ENCODE assay signal across 24 cellular contexts in the genomic region with DNA sequence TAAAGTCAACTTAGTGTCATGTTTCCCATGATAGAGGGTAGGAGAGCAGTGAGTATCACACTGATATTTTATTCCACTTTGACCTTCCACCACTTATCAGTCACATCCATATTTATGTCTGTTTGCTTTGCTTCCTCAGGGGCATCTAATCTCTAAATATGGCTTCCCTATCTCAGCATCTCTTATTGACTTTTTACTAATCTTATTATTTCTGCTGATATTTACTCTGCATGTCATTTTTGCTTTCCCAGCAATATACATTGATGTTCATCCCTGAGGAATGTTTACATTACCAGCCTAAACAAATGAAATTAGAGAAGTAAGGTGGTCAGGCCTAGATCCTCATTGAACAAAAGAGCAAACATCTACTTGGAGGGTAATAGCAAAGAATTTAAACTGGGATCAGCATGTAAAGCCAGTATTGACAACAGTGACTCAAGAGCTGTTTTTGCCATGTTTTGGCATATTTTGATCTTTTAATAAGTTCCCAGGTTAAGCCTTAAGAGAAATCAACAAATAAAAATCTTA.
DNase-seq lines count a peak whose midpoint lies in the region; ATAC-seq and TF ChIP-seq lines count a peak whose summit lies in the region.
"Had no signal": no experiment of that assay in that cellular context is flagged by ENCODE, and none has a peak within 500 bp of the region (broad histone marks: within the 10 kb centered on the region; RNA-seq: fewer than 3 reads in every experiment).

No MANE protein-coding gene starts in this region.

- H3K27ac ChIP-seq in osteoblast (ENCODE audit: low read depth, low read length), result no peak overlapping the region
- H3K27ac ChIP-seq: dorsolateral prefrontal cortex, psoas muscle, tibial artery had no signal

- no peaks in the 10 kb centered on the region for H3K4me1 ChIP-seq in osteoblast (ENCODE audit: insufficient read depth, low read length)
- H3K4me1 ChIP-seq: HAP-1, psoas muscle, tibial artery had no signal

- H3K4me1 Mint-ChIP-seq in activated CD8-positive, alpha-beta T cell treated with anti-CD3 and anti-CD28 coated beads, Interleukin-2, amount 10 ng/mL, durations not matched to agents 7 days and 5 days (ENCODE audit: low read depth), result no peaks in the 10 kb centered on the region
- H3K4me1 Mint-ChIP-seq: activated naive CD8-positive, alpha-beta T cell treated with anti-CD3 and anti-CD28 coated beads for 36 hours; central memory CD8-positive, alpha-beta T cell; stimulated activated naive CD8-positive, alpha-beta T cell treated with anti-CD3 and anti-CD28 coated beads, Interleukin-15, amount 100 ng/mL, for 72 hours had no signal

- H3K27ac Mint-ChIP-seq in activated CD8-positive, alpha-beta T cell treated with anti-CD3 and anti-CD28 coated beads, Interleukin-2, amount 10 ng/mL, durations not matched to agents 7 days and 5 days, result no peak overlapping the region
- H3K27ac Mint-ChIP-seq: activated CD4-positive, alpha-beta memory T cell treated with anti-CD3 and anti-CD28 coated beads for 36 hours; activated naive CD8-positive, alpha-beta T cell treated with anti-CD3 and anti-CD28 coated beads for 36 hours; stimulated activated naive CD8-positive, alpha-beta T cell treated with anti-CD3 and anti-CD28 coated beads, Interleukin-15, amount 100 ng/mL, for 72 hours had no signal

- CTCF ChIA-PET in activated CD8-positive, alpha-beta T cell treated with anti-CD3 and anti-CD28 coated beads, Interleukin-2, amount 10 ng/mL, durations not matched to agents 7 days and 5 days (lab: Charles Lee), result no interaction called here

- H3K27me3 ChIP-seq in osteoblast (ENCODE audit: insufficient read depth, low read length), result no peaks in the 10 kb centered on the region
- H3K27me3 ChIP-seq: BE2C, dorsolateral prefrontal cortex, tibial artery had no signal

- no peaks in the 10 kb centered on the region for H3K27me3 Mint-ChIP-seq in activated CD8-positive, alpha-beta T cell treated with anti-CD3 and anti-CD28 coated beads, Interleukin-2, amount 10 ng/mL, durations not matched to agents 7 days and 5 days (ENCODE audit: low read depth)
- H3K27me3 Mint-ChIP-seq: activated CD4-positive, alpha-beta memory T cell treated with anti-CD3 and anti-CD28 coated beads for 36 hours; activated naive CD8-positive, alpha-beta T cell treated with anti-CD3 and anti-CD28 coated beads for 36 hours; central memory CD8-positive, alpha-beta T cell; stimulated activated naive CD8-positive, alpha-beta T cell treated with anti-CD3 and anti-CD28 coated beads, Interleukin-15, amount 100 ng/mL, for 72 hours had no signal

- no peak overlapping the region for H3K4me3 Mint-ChIP-seq in activated CD8-positive, alpha-beta T cell treated with anti-CD3 and anti-CD28 coated beads, Interleukin-2, amount 10 ng/mL, durations not matched to agents 7 days and 5 days
- H3K4me3 Mint-ChIP-seq: activated CD4-positive, alpha-beta memory T cell treated with anti-CD3 and anti-CD28 coated beads for 36 hours; activated naive CD8-positive, alpha-beta T cell treated with anti-CD3 and anti-CD28 coated beads for 36 hours; central memory CD8-positive, alpha-beta T cell; stimulated activated naive CD8-positive, alpha-beta T cell treated with anti-CD3 and anti-CD28 coated beads, Interleukin-15, amount 100 ng/mL, for 72 hours had no signal

- H3K36me3 ChIP-seq in osteoblast (ENCODE audit: insufficient read depth, low read length), result no peaks in the 10 kb centered on the region
- H3K36me3 ChIP-seq: BE2C, HAP-1, tibial artery had no signal

- H4K20me1 ChIP-seq in osteoblast (ENCODE audit: insufficient read depth, low read length), result no peaks in the 10 kb centered on the region

- peaks cover 23% of the 10 kb centered on the region for H3K9me3 Mint-ChIP-seq in activated CD8-positive, alpha-beta T cell treated with anti-CD3 and anti-CD28 coated beads, Interleukin-2, amount 10 ng/mL, durations not matched to agents 7 days and 5 days (ENCODE audit: insufficient read depth)

- no peaks in the 10 kb centered on the region for H3K79me2 ChIP-seq in osteoblast (ENCODE audit: insufficient read depth, low read length)

- no peaks in the 10 kb centered on the region for H3K9me3 ChIP-seq in osteoblast (ENCODE audit: low read depth, low read length)
- H3K9me3 ChIP-seq: BE2C, HAP-1, psoas muscle, tibial artery had no signal

- POLR2A ChIA-PET in activated CD8-positive, alpha-beta T cell treated with anti-CD3 and anti-CD28 coated beads, Interleukin-2, amount 10 ng/mL, durations not matched to agents 7 days and 5 days (lab: Charles Lee), result no interaction called here

- DNase-seq in NCI-H345 (lab: John Stamatoyannopoulos, UW) (peak; percentile 17), NCI-H345 treated with DMSO at 0.1 percent for 48 hours (lab: John Stamatoyannopoulos, UW; ENCODE audit: unreplicated experiment) (no peak), NCI-H1930 (lab: John Stamatoyannopoulos, UW) (peak; percentile 15 to 55), SHP77 treated with DMSO at 0.1 percent for 48 hours (lab: John Stamatoyannopoulos, UW) (peak; percentile 19), osteoblast (ENCODE audit: insufficient read length, low spot score, missing footprints) (no peak), amygdala (lab: John Stamatoyannopoulos, UW) (no peak)
- DNase-seq in activated CD8-positive, alpha-beta T cell treated with anti-CD3 and anti-CD28 coated beads, Interleukin-2, amount 10 ng/mL, durations not matched to agents 7 days and 5 days, result no peak
- no peak for DNase-seq in activated effector memory CD4-positive, alpha-beta T cell treated with Interleukin-2 at 50 U/mL for 16 hours
- DNase-seq: activated CD4-positive, alpha-beta memory T cell treated with anti-CD3 and anti-CD28 coated beads for 36 hours; activated CD4-positive, CD25-positive, alpha-beta regulatory T cell; activated naive CD8-positive, alpha-beta T cell treated with anti-CD3 and anti-CD28 coated beads for 36 hours; BE2C; DND-41; dorsolateral prefrontal cortex; Kasumi-1; kidney glomerular epithelial cell; NCI-H2029 treated with DMSO at 0.1 percent for 48 hours; psoas muscle; Right ventricle myocardium superior; stimulated activated naive CD8-positive, alpha-beta T cell treated with anti-CD3 and anti-CD28 coated beads, Interleukin-15, amount 100 ng/mL, for 72 hours; T-helper 9 cell; tibial artery had no signal

- no peak for TF ChIP-seq CTCF in osteoblast (IDR thresholded peaks at IDR 0.05; ENCODE audit: extremely low read depth, low read depth, low read length)

- H3K4me2 ChIP-seq in osteoblast (ENCODE audit: insufficient read depth, low read length), result no peak overlapping the region

- peak overlapping the region; percentile 40 for H2AFZ ChIP-seq in osteoblast (ENCODE audit: low read length)

- no peak overlapping the region for H3K4me3 ChIP-seq in osteoblast (ENCODE audit: insufficient read depth, low read length)
- H3K4me3 ChIP-seq: dorsolateral prefrontal cortex, HAP-1, psoas muscle, tibial artery had no signal

- ATAC-seq in activated CD8-positive, alpha-beta T cell treated with anti-CD3 and anti-CD28 coated beads, Interleukin-2, amount 10 ng/mL, durations not matched to agents 7 days and 5 days, result no peak
- ATAC-seq: psoas muscle; stimulated activated naive CD8-positive, alpha-beta T cell treated with anti-CD3 and anti-CD28 coated beads, Interleukin-15, amount 100 ng/mL, for 72 hours had no signal

- no peaks in the 10 kb centered on the region for H3K36me3 Mint-ChIP-seq in activated CD8-positive, alpha-beta T cell treated with anti-CD3 and anti-CD28 coated beads, Interleukin-2, amount 10 ng/mL, durations not matched to agents 7 days and 5 days (ENCODE audit: low read depth)
- H3K36me3 Mint-ChIP-seq: activated CD4-positive, alpha-beta memory T cell treated with anti-CD3 and anti-CD28 coated beads for 36 hours; activated naive CD8-positive, alpha-beta T cell treated with anti-CD3 and anti-CD28 coated beads for 36 hours had no signal

Comparison
In these comparisons a context has a peak if more than half of its experiments do, and no peak if none do; other contexts are left out.
1. DNase-seq: peak in NCI-H345 (single experiment), NCI-H1930 (2 of 2) and SHP77 treated with DMSO at 0.1 percent for 48 hours (single experiment); none in NCI-H345 treated with DMSO at 0.1 percent for 48 hours (single experiment), osteoblast (single experiment), activated CD8-positive, alpha-beta T cell treated with anti-CD3 and anti-CD28 coated beads, Interleukin-2, amount 10 ng/mL, durations not matched to agents 7 days and 5 days (single experiment), activated effector memory CD4-positive, alpha-beta T cell treated with Interleukin-2 at 50 U/mL for 16 hours (single experiment) and amygdala (0 of 56).